ENCODE assay signal across 8 cellular contexts in genomic region chr1:10429868-10430215, GRCh38. TPM values are rescaled to one million over a fixed set of nuclear protein-coding genes. Genes with fewer than 3 reads are reported as not detected.
A peak's percentile ranks its signal among the peaks of the same experiment; 100 is the strongest.
DNase-seq lines count a peak whose midpoint lies in the region; ATAC-seq and TF ChIP-seq lines count a peak whose summit lies in the region.

No MANE protein-coding gene starts in this region.

- no peaks in the 10 kb centered on the region for H3K27me3 Mint-ChIP-seq in activated T-cell treated with anti-CD3 and anti-CD28 coated beads, Interleukin-2, amount 50 U/mL, for 4 hours (ENCODE audit: low read depth)
- H3K27me3 Mint-ChIP-seq in chondrocyte (ENCODE audit: low read depth): no peaks in the 10 kb centered on the region

- H3K9ac ChIP-seq in Loucy (ENCODE audit: low read depth, low read length, poor library complexity, severe bottlenecking) (peak overlapping the region; percentile 70), muscle layer of colon (ENCODE audit: low read length) (no peak overlapping the region)

- DNase-seq in activated T-cell treated with anti-CD3 and anti-CD28 coated beads, Interleukin-2, amount 50 U/mL, for 4 hours: no peak
- DNase-seq in activated T-cell treated with anti-CD3 and anti-CD28 coated beads, Interleukin-2, amount 50 U/mL, for 1 hour: no peak
- no peak for DNase-seq in chondrocyte (ENCODE audit: low spot score)
- DNase-seq in foreskin melanocyte: no peak
- DNase-seq in activated CD4-positive, CD25-positive, alpha-beta regulatory T cell treated with anti-CD3 and anti-CD28 coated beads, Interleukin-2, amount 50 U/mL, for 72 hours: no peak
- DNase-seq in GM19238 (ENCODE audit: insufficient read length, low spot score): no peak

- no peak overlapping the region for H3K27ac Mint-ChIP-seq in chondrocyte (ENCODE audit: unreplicated experiment)

- H3K27me3 ChIP-seq in Loucy (ENCODE audit: insufficient read depth, low read length, poor library complexity, severe bottlenecking): no peaks in the 10 kb centered on the region
- H3K27me3 ChIP-seq in muscle layer of colon (ENCODE audit: control insufficient read depth in 1 of 2, insufficient read depth in 2 of 2, low read length in 2 of 2): no peaks in the 10 kb centered on the region

- H3K36me3 Mint-ChIP-seq in activated T-cell treated with anti-CD3 and anti-CD28 coated beads, Interleukin-2, amount 50 U/mL, for 4 hours (ENCODE audit: insufficient read depth): no peaks in the 10 kb centered on the region
- no peaks in the 10 kb centered on the region for H3K36me3 Mint-ChIP-seq in chondrocyte (ENCODE audit: low read depth)

- peaks cover 11% of the 10 kb centered on the region for H3K79me2 ChIP-seq in Loucy (ENCODE audit: insufficient read depth, low read length)

- peak overlapping the region; percentile 96 for H3K4me3 ChIP-seq in Loucy (ENCODE audit: low read length, poor library complexity, severe bottlenecking)
- peak overlapping the region; percentile 86 to 93 for H3K4me3 ChIP-seq in muscle layer of colon (ENCODE audit: low read depth in 1 of 2, low read length in 2 of 2)

- no peak for TF ChIP-seq CTCF in Loucy (conservative IDR thresholded peaks at IDR 0.05; ENCODE audit: low read length)
- no peak for TF ChIP-seq CTCF in chondrocyte (IDR thresholded peaks at IDR 0.05)

- no peaks in the 10 kb centered on the region for H3K9me2 ChIP-seq in Loucy (replicated peaks; ENCODE audit: low read depth, low read length)

- H3K4me1 ChIP-seq in Loucy (ENCODE audit: insufficient read depth, low read length, poor library complexity, severe bottlenecking): peaks cover 12% of the 10 kb centered on the region
- no peaks in the 10 kb centered on the region for H3K4me1 ChIP-seq in muscle layer of colon (ENCODE audit: insufficient read depth, low read length)

- peak overlapping the region; percentile 93; the same call in 1 of the 2 replicates for H2AFZ ChIP-seq in Loucy (ENCODE audit: low read length)

- H3K4me3 Mint-ChIP-seq in activated T-cell treated with anti-CD3 and anti-CD28 coated beads, Interleukin-2, amount 50 U/mL, for 4 hours: peak overlapping the region; percentile 91
- peak overlapping the region; percentile 88 for H3K4me3 Mint-ChIP-seq in chondrocyte (ENCODE audit: unreplicated experiment)

- H3K36me3 ChIP-seq in Loucy (ENCODE audit: insufficient read depth, low read length): no peaks in the 10 kb centered on the region
- H3K36me3 ChIP-seq in muscle layer of colon (ENCODE audit: insufficient read depth, low read length): no peaks in the 10 kb centered on the region

- peaks cover 16% of the 10 kb centered on the region for H3K4me1 Mint-ChIP-seq in activated T-cell treated with anti-CD3 and anti-CD28 coated beads, Interleukin-2, amount 50 U/mL, for 4 hours (ENCODE audit: low read depth)
- H3K4me1 Mint-ChIP-seq in chondrocyte (ENCODE audit: low read depth): peaks cover 17% of the 10 kb centered on the region

- peak; percentile 1 to 10 for ATAC-seq in activated T-cell treated with anti-CD3 and anti-CD28 coated beads, Interleukin-2, amount 50 U/mL, for 4 hours

- H3K9me3 Mint-ChIP-seq in activated T-cell treated with anti-CD3 and anti-CD28 coated beads, Interleukin-2, amount 50 U/mL, for 4 hours: no peaks in the 10 kb centered on the region
- no peaks in the 10 kb centered on the region for H3K9me3 Mint-ChIP-seq in chondrocyte (ENCODE audit: low read depth)

- H3F3A ChIP-seq in Loucy (ENCODE audit: low read depth): no peaks in the 10 kb centered on the region

- peak overlapping the region; percentile 86 for H3K4me2 ChIP-seq in Loucy (ENCODE audit: low read depth, low read length, poor library complexity, severe bottlenecking)

- H3K27ac ChIP-seq in muscle layer of colon (ENCODE audit: low read depth, low read length): no peak overlapping the region

- no peaks in the 10 kb centered on the region for H4K20me1 ChIP-seq in Loucy (ENCODE audit: insufficient read depth, low read length, poor library complexity, severe bottlenecking)

- H3K9me3 ChIP-seq in Loucy (ENCODE audit: insufficient read depth, low read depth, low read length): no peaks in the 10 kb centered on the region
- no peaks in the 10 kb centered on the region for H3K9me3 ChIP-seq in muscle layer of colon (ENCODE audit: low read length)

RNA-seq across cellular contexts. Expression of gene CENPS, which starts 0.4 kb away (rescaled TPM):
- 10 to 100 TPM; 16.3 to 24.2 (median 22.3) TPM for total RNA-seq in activated T-cell treated with anti-CD3 and anti-CD28 coated beads, Interleukin-2, amount 50 U/mL, for 4 hours
- 11.3 to 18.7 TPM (median 12.9 TPM) in 3 replicates for total RNA-seq in chondrocyte

RNA-seq across cellular contexts. Expression of gene CORT, which starts 20.0 kb away (rescaled TPM):
- total RNA-seq in activated T-cell treated with anti-CD3 and anti-CD28 coated beads, Interleukin-2, amount 50 U/mL, for 4 hours: under 1 TPM in 1 of 3 donors, not detected in 2; 0.32 TPM
- total RNA-seq in chondrocyte: 0.65 TPM in 1 of 3 replicates, not detected in the others

RNA-seq across cellular contexts. Expression of gene PGD, which starts 31.0 kb away (rescaled TPM):
- 100 to 1,000 TPM in 1 of 3 donors, 10 to 100 TPM in 2; 82.2 to 105 (median 93.1) TPM for total RNA-seq in activated T-cell treated with anti-CD3 and anti-CD28 coated beads, Interleukin-2, amount 50 U/mL, for 4 hours
- 114 to 208 TPM (median 118 TPM) in 3 replicates for total RNA-seq in chondrocyte

RNA-seq across cellular contexts. Expression of gene DFFA, which starts 42.5 kb away (rescaled TPM):
- total RNA-seq in activated T-cell treated with anti-CD3 and anti-CD28 coated beads, Interleukin-2, amount 50 U/mL, for 4 hours: 10 to 100 TPM; 62.9 to 81.5 (median 73.4) TPM
- total RNA-seq in chondrocyte: 32.5 to 35.8 TPM (median 33.7 TPM) in 3 replicates

RNA-seq across cellular contexts. Expression of gene PEX14, which starts 44.9 kb away (rescaled TPM):
- 10 to 100 TPM; 21.6 to 23.4 (median 22.2) TPM for total RNA-seq in activated T-cell treated with anti-CD3 and anti-CD28 coated beads, Interleukin-2, amount 50 U/mL, for 4 hours
- 16.0 to 17.8 TPM (median 17.4 TPM) in 3 replicates for total RNA-seq in chondrocyte
